ENCODE assay signal across 9 cellular contexts in genomic region chr2:10300997-10301945, GRCh38. TPM values are rescaled to one million over a fixed set of nuclear protein-coding genes. Genes with fewer than 3 reads are reported as not detected.
DNase-seq lines count a peak whose midpoint lies in the region; ATAC-seq and TF ChIP-seq lines count a peak whose summit lies in the region.
"Had no signal": no experiment of that assay in that cellular context is flagged by ENCODE, and none has a peak within 500 bp of the region (broad histone marks: within the 10 kb centered on the region; RNA-seq: fewer than 3 reads in every experiment).

No MANE protein-coding gene starts in this region.

- peak overlapping the region; percentile 65 for H3K27ac Mint-ChIP-seq in activated CD4-positive, alpha-beta T cell treated with anti-CD3 and anti-CD28 coated beads for 36 hours
- peak overlapping the region; percentile 83 for H3K27ac Mint-ChIP-seq in stimulated activated naive CD8-positive, alpha-beta T cell treated with anti-CD3 and anti-CD28 coated beads, Interleukin-15, Interleukin-2, amounts not matched to agents 100 ng/mL and 50 ng/mL, for 24 hours

- no peaks in the 10 kb centered on the region for H3K36me3 ChIP-seq in gastroesophageal sphincter
- peaks cover 11% of the 10 kb centered on the region; the same call in 1 of the 2 replicates for H3K36me3 ChIP-seq in MG63

- no peaks in the 10 kb centered on the region for H3K27me3 ChIP-seq in gastroesophageal sphincter
- no peaks in the 10 kb centered on the region for H3K27me3 ChIP-seq in MG63

- H3K4me1 Mint-ChIP-seq in activated CD4-positive, alpha-beta T cell treated with anti-CD3 and anti-CD28 coated beads for 36 hours, result peaks cover 59% of the 10 kb centered on the region
- peaks cover 77% of the 10 kb centered on the region for H3K4me1 Mint-ChIP-seq in stimulated activated naive CD8-positive, alpha-beta T cell treated with anti-CD3 and anti-CD28 coated beads, Interleukin-15, Interleukin-2, amounts not matched to agents 100 ng/mL and 50 ng/mL, for 24 hours (ENCODE audit: low read depth)

- POLR2A ChIA-PET in activated CD4-positive, alpha-beta T cell treated with anti-CD3 and anti-CD28 coated beads for 36 hours (lab: Charles Lee), result interaction anchor here (0.6 to 2.4 kb wide), 6 partner anchors 30 to 197 kb away, joined by 3 to 9 read pairs (median 3); no protein-coding TSS in a partner anchor

- WGBS in gastroesophageal sphincter (ENCODE audit: low coverage in 1 of 2), 2 donors, result 86 to 89% methylated on average over 3 to 5 of the region's 22 CpGs

- H3K4me3 Mint-ChIP-seq in activated CD4-positive, alpha-beta T cell treated with anti-CD3 and anti-CD28 coated beads for 36 hours, result peak overlapping the region; percentile 67
- H3K4me3 Mint-ChIP-seq in stimulated activated naive CD8-positive, alpha-beta T cell treated with anti-CD3 and anti-CD28 coated beads, Interleukin-15, Interleukin-2, amounts not matched to agents 100 ng/mL and 50 ng/mL, for 24 hours, result peak overlapping the region; percentile 55

- no peaks in the 10 kb centered on the region for H3K27me3 Mint-ChIP-seq in activated CD4-positive, alpha-beta T cell treated with anti-CD3 and anti-CD28 coated beads for 36 hours
- no peaks in the 10 kb centered on the region for H3K27me3 Mint-ChIP-seq in stimulated activated naive CD8-positive, alpha-beta T cell treated with anti-CD3 and anti-CD28 coated beads, Interleukin-15, Interleukin-2, amounts not matched to agents 100 ng/mL and 50 ng/mL, for 24 hours

- H3K9me3 Mint-ChIP-seq in activated CD4-positive, alpha-beta T cell treated with anti-CD3 and anti-CD28 coated beads for 36 hours (ENCODE audit: low read depth), result peaks cover 3% of the 10 kb centered on the region
- no peaks in the 10 kb centered on the region for H3K9me3 Mint-ChIP-seq in stimulated activated naive CD8-positive, alpha-beta T cell treated with anti-CD3 and anti-CD28 coated beads, Interleukin-15, Interleukin-2, amounts not matched to agents 100 ng/mL and 50 ng/mL, for 24 hours

- TF ChIP-seq CTCF in gastroesophageal sphincter (IDR thresholded peaks at IDR 0.05), result no peak

- H3K4me1 ChIP-seq in gastroesophageal sphincter, result peaks cover 0 to 36% (median 12%) of the 10 kb centered on the region in 3 donors

- intact Hi-C loops in activated CD4-positive, alpha-beta T cell treated with anti-CD3 and anti-CD28 coated beads for 36 hours (cut with DNase I, micrococcal nuclease), result loop anchor here (5.0 to 10.0 kb wide), 7 partner anchors 81 to 1466 kb away; partner anchors contain the start of genes GRHL1 (in 1 of the 2), KIDINS220 (in 1 of the 2), NOL10 (in 1 of the 2) and SLC66A3 (in 1 of the 2)

- H3K9me3 ChIP-seq in gastroesophageal sphincter (no peaks in the 10 kb centered on the region), MG63 (peaks cover 5% of the 10 kb centered on the region)

- H3K4me3 ChIP-seq in gastroesophageal sphincter, result no peak overlapping the region
- H3K4me3 ChIP-seq in MG63, result no peak overlapping the region

- CTCF ChIA-PET in activated CD4-positive, alpha-beta T cell treated with anti-CD3 and anti-CD28 coated beads for 36 hours (lab: Charles Lee), result interaction anchor here (0.6 to 10.3 kb wide), 13 partner anchors 13 to 1331 kb away, joined by 3 to 88 read pairs (median 4); no protein-coding TSS in a partner anchor

- no peak for ATAC-seq in activated CD4-positive, alpha-beta T cell treated with anti-CD3 and anti-CD28 coated beads for 36 hours
- ATAC-seq in gastroesophageal sphincter (no peak), HG02798 (IDR thresholded peaks at IDR 0.05; ENCODE audit: poor library complexity, unreplicated experiment) (no peak)

- TF ChIP-seq EP300 in gastroesophageal sphincter (IDR thresholded peaks at IDR 0.05), result no peak

- H3K36me3 Mint-ChIP-seq in activated CD4-positive, alpha-beta T cell treated with anti-CD3 and anti-CD28 coated beads for 36 hours (ENCODE audit: low read depth), result peaks cover 7% of the 10 kb centered on the region
- H3K36me3 Mint-ChIP-seq in stimulated activated naive CD8-positive, alpha-beta T cell treated with anti-CD3 and anti-CD28 coated beads, Interleukin-15, Interleukin-2, amounts not matched to agents 100 ng/mL and 50 ng/mL, for 24 hours (ENCODE audit: low read depth), result peaks cover 3% of the 10 kb centered on the region

- no peak for TF ChIP-seq POLR2A in gastroesophageal sphincter (IDR thresholded peaks at IDR 0.05)

- H3K27ac ChIP-seq in gastroesophageal sphincter, result peak overlapping the region in 3 of 4 donors; percentile 82 to 85 (median 83)

- peak; percentile 54 for DNase-seq in activated CD4-positive, alpha-beta T cell treated with anti-CD3 and anti-CD28 coated beads for 36 hours
- DNase-seq in activated CD4-positive, alpha-beta T cell treated with anti-CD3 and anti-CD28 coated beads, Interleukin-2, amount 50 U/mL, for 1 hour, result no peak
- DNase-seq in activated CD4-positive, alpha-beta T cell treated with anti-CD3 and anti-CD28 coated beads, Interleukin-2, amount 50 U/mL, for 48 hours, result peak; percentile 29 to 30
- DNase-seq in GM19240 (ENCODE audit: insufficient read length, low spot score), result no peak
- DNase-seq in MG63, result no peak
- DNase-seq: mesendoderm had no signal

RNA-seq across cellular contexts. Expression of gene HPCAL1, which starts 1.4 kb away (rescaled TPM):
- total RNA-seq in activated CD4-positive, alpha-beta T cell treated with anti-CD3 and anti-CD28 coated beads for 36 hours, result 100 to 1,000 TPM; 109 to 114 TPM
- 10 to 100 TPM; 17.0 to 42.1 (median 29.8) TPM for total RNA-seq in gastroesophageal sphincter
- total RNA-seq in MG63 (2014; rRNA removed; shearing (Covaris generic); ENCODE audit: low replicate concordance), result 101 and 159 TPM in 2 replicates

Comparison
In these comparisons a context has a peak if more than half of its experiments do, and no peak if none do; other contexts are left out.
1. DNase-seq: peak in activated CD4-positive, alpha-beta T cell treated with anti-CD3 and anti-CD28 coated beads for 36 hours (single experiment) and activated CD4-positive, alpha-beta T cell treated with anti-CD3 and anti-CD28 coated beads, Interleukin-2, amount 50 U/mL, for 48 hours (2 of 2); none in activated CD4-positive, alpha-beta T cell treated with anti-CD3 and anti-CD28 coated beads, Interleukin-2, amount 50 U/mL, for 1 hour (single experiment), GM19240 (single experiment) and MG63 (single experiment).